ENCODE assay signal across 34 cellular contexts in genomic region chr6:64522859-64523258, GRCh38.
"Had no signal": no experiment of that assay in that cellular context is flagged by ENCODE, and none has a peak within 500 bp of the region (broad histone marks: within the 10 kb centered on the region; RNA-seq: fewer than 3 reads in every experiment).

No MANE protein-coding gene starts in this region.

- H3K9me3 Mint-ChIP-seq: T-helper 1 cell treated with Interleukin-12 subunit alpha and Interleukin-12 subunit beta and Interleukin-4 antibody, amounts not matched to agents 30 μg/mL and 1 μg/mL, for 36 hours had no signal

- H3K4me3 Mint-ChIP-seq: activated CD4-positive, alpha-beta T cell treated with anti-CD3 and anti-CD28 coated beads for 36 hours; activated CD4-positive, alpha-beta T cell treated with anti-CD3 and anti-CD28 coated beads, Interleukin-2, amount 10 ng/mL, durations not matched to agents 7 days and 5 days; activated naive CD4-positive, alpha-beta T cell treated with anti-CD3 and anti-CD28 coated beads, Interleukin-2, amount 10 ng/mL, durations not matched to agents 7 days and 5 days; activated naive CD8-positive, alpha-beta T cell; activated naive CD8-positive, alpha-beta T cell treated with anti-CD3 and anti-CD28 coated beads, Interleukin-2, amount 50 U/mL, for 24 hours; brain; T-helper 1 cell treated with Interleukin-12 subunit alpha and Interleukin-12 subunit beta and Interleukin-4 antibody, amounts not matched to agents 30 μg/mL and 1 μg/mL, for 36 hours; T-helper 2 cell treated with Interferon-gamma antibody and Interleukin-4, amounts not matched to agents 5 μg/mL and 100 μg/mL, for 36 hours; WTC11 had no signal

- H3K4me3 ChIP-seq: Peyer's patch, SJSA1 had no signal

- H3K27me3 Mint-ChIP-seq: activated CD4-positive, alpha-beta T cell treated with anti-CD3 and anti-CD28 coated beads for 36 hours; activated CD4-positive, alpha-beta T cell treated with anti-CD3 and anti-CD28 coated beads, Interleukin-2, amount 10 ng/mL, durations not matched to agents 7 days and 5 days; activated naive CD4-positive, alpha-beta T cell treated with anti-CD3 and anti-CD28 coated beads, Interleukin-2, amount 10 ng/mL, durations not matched to agents 7 days and 5 days; activated naive CD8-positive, alpha-beta T cell; activated naive CD8-positive, alpha-beta T cell treated with anti-CD3 and anti-CD28 coated beads, Interleukin-2, amount 50 U/mL, for 24 hours; brain had no signal

- ATAC-seq: activated CD4-positive, alpha-beta T cell treated with anti-CD3 and anti-CD28 coated beads for 36 hours; activated CD4-positive, CD25-positive, alpha-beta regulatory T cell treated with anti-CD3 and anti-CD28 coated beads, Interleukin-2, amount 50 U/mL, for 24 hours; activated naive CD8-positive, alpha-beta T cell treated with anti-CD3 and anti-CD28 coated beads, Interleukin-2, amount 50 U/mL, for 24 hours; PC-3; WTC11 had no signal

- H3K27ac Mint-ChIP-seq: activated CD4-positive, alpha-beta T cell treated with anti-CD3 and anti-CD28 coated beads for 36 hours; activated naive CD4-positive, alpha-beta T cell treated with anti-CD3 and anti-CD28 coated beads, Interleukin-2, amount 10 ng/mL, durations not matched to agents 7 days and 5 days; activated naive CD8-positive, alpha-beta T cell; activated naive CD8-positive, alpha-beta T cell treated with anti-CD3 and anti-CD28 coated beads, Interleukin-2, amount 50 U/mL, for 24 hours; brain; T-helper 1 cell treated with Interleukin-12 subunit alpha and Interleukin-12 subunit beta and Interleukin-4 antibody, amounts not matched to agents 30 μg/mL and 1 μg/mL, for 36 hours; T-helper 2 cell treated with Interferon-gamma antibody and Interleukin-4, amounts not matched to agents 5 μg/mL and 100 μg/mL, for 36 hours; WTC11 had no signal

- H3K4me1 Mint-ChIP-seq: activated CD4-positive, alpha-beta T cell treated with anti-CD3 and anti-CD28 coated beads for 36 hours; activated CD4-positive, alpha-beta T cell treated with anti-CD3 and anti-CD28 coated beads, Interleukin-2, amount 10 ng/mL, durations not matched to agents 7 days and 5 days; activated naive CD4-positive, alpha-beta T cell treated with anti-CD3 and anti-CD28 coated beads, Interleukin-2, amount 10 ng/mL, durations not matched to agents 7 days and 5 days; brain had no signal

- H3K36me3 Mint-ChIP-seq: activated naive CD4-positive, alpha-beta T cell treated with anti-CD3 and anti-CD28 coated beads, Interleukin-2, amount 10 ng/mL, durations not matched to agents 7 days and 5 days; activated naive CD8-positive, alpha-beta T cell; brain had no signal

- DNase-seq: activated CD4-positive, alpha-beta T cell treated with anti-CD3 and anti-CD28 coated beads for 36 hours; activated CD4-positive, alpha-beta T cell treated with anti-CD3 and anti-CD28 coated beads, Interleukin-2, amount 10 ng/mL, durations not matched to agents 7 days and 5 days; activated CD4-positive, alpha-beta T cell treated with anti-CD3 and anti-CD28 coated beads, Interleukin-2, amount 50 U/mL, for 48 hours; activated CD8-positive, alpha-beta memory T cell treated with anti-CD3 and anti-CD28 coated beads, Interleukin-2, amount 50 U/mL, for 4 hours; activated effector memory CD4-positive, alpha-beta T cell treated with Interleukin-2 at 50 U/mL for 16 hours; activated naive CD4-positive, alpha-beta T cell treated with anti-CD3 and anti-CD28 coated beads, Interleukin-2, amount 10 ng/mL, durations not matched to agents 7 days and 5 days; activated naive CD8-positive, alpha-beta T cell treated with anti-CD3 and anti-CD28 coated beads, Interleukin-2, amount 50 U/mL, for 24 hours; activated T-cell treated with anti-CD3 and anti-CD28 coated beads for 4 hours; activated T-cell treated with anti-CD3 and anti-CD28 coated beads, Interleukin-2, amount 50 U/mL, for 48 hours; anterior cingulate cortex; caudate nucleus; cerebellar nuclear complex; Kasumi-1; KBM-7; NCI-H1092 treated with DMSO at 0.1 percent for 48 hours; NCI-H1417 treated with DMSO at 0.1 percent for 48 hours; NCI-H187 treated with DMSO at 0.1 percent for 48 hours; NCI-H2081; NCI-H510A; NCI-H526; NCI-H748 treated with DMSO at 0.1 percent for 48 hours; NK-92 treated with Interleukin-12 subunit alpha and Interleukin-12 subunit beta, amount 100 ng/mL, for 24 hours; PC-3; Peyer's patch; RPMI8226; SHP77 treated with DMSO at 0.1 percent for 48 hours; SK-N-SH had no signal
